In genomic region chr6:132937466-132937906, GRCh38 we compare ENCODE assay signal across 9 cellular contexts.
DNase-seq lines count a peak whose midpoint lies in the region; ATAC-seq and TF ChIP-seq lines count a peak whose summit lies in the region.
"Had no signal": no experiment of that assay in that cellular context is flagged by ENCODE, and none has a peak within 500 bp of the region (broad histone marks: within the 10 kb centered on the region; RNA-seq: fewer than 3 reads in every experiment).

No MANE protein-coding gene starts in this region.

- no peak overlapping the region for H3K27ac Mint-ChIP-seq in activated naive CD8-positive, alpha-beta T cell treated with anti-CD3 and anti-CD28 coated beads for 36 hours
- H3K27ac Mint-ChIP-seq: dendritic cell treated with granulocyte-macrophage colony-stimulating factor and Interleukin-4, amounts not matched to agents 40 ng/mL and 50 ng/mL, for 4 days had no signal

- TF ChIP-seq CTCF in AG04450 (IDR thresholded peaks at IDR 0.05; ENCODE audit: low read depth, low read length) = peak; percentile 76

- H3K4me3 ChIP-seq in AG04450 (ENCODE audit: low read depth, low read length) = no peak overlapping the region

- peaks cover 3% of the 10 kb centered on the region for H3K9me3 Mint-ChIP-seq in activated naive CD8-positive, alpha-beta T cell treated with anti-CD3 and anti-CD28 coated beads for 36 hours
- H3K9me3 Mint-ChIP-seq: dendritic cell treated with granulocyte-macrophage colony-stimulating factor and Interleukin-4, amounts not matched to agents 40 ng/mL and 50 ng/mL, for 4 days had no signal

- H3K4me1 Mint-ChIP-seq in activated naive CD8-positive, alpha-beta T cell treated with anti-CD3 and anti-CD28 coated beads for 36 hours = no peaks in the 10 kb centered on the region

- peak; percentile 67 for ATAC-seq in GM18868 (IDR thresholded peaks at IDR 0.05; ENCODE audit: unreplicated experiment)
- ATAC-seq in GM21619 (IDR thresholded peaks at IDR 0.05; ENCODE audit: unreplicated experiment) = no peak
- no peak for ATAC-seq in GM18861 (IDR thresholded peaks at IDR 0.05; ENCODE audit: unreplicated experiment)

- no peaks in the 10 kb centered on the region for H3K27me3 ChIP-seq in AG04450 (ENCODE audit: control insufficient read depth, insufficient read depth, low read length)

- DNase-seq in AG04450 (ENCODE audit: low read depth, low spot score) (no peak), NCI-H2107 treated with DMSO at 0.1 percent for 48 hours (lab: John Stamatoyannopoulos, UW; ENCODE audit: unreplicated experiment) (peak; percentile 97), iPS-NIHi7 (ENCODE audit: extremely low spot score) (peak; percentile 65), DMS79 (lab: John Stamatoyannopoulos, UW) (no peak)
- DNase-seq in activated naive CD8-positive, alpha-beta T cell treated with anti-CD3 and anti-CD28 coated beads for 36 hours = peak; percentile 9

- POLR2A ChIA-PET in AG04450 (lab: Yijun Ruan, JAX) = no interaction called here

- CTCF ChIA-PET in AG04450 (lab: Charles Lee) = interaction anchor here (0.5 to 1.9 kb wide), 11 partner anchors 11 to 1961 kb away, joined by 3 to 8 read pairs (median 3); no protein-coding TSS in a partner anchor

- H3K27me3 Mint-ChIP-seq in activated naive CD8-positive, alpha-beta T cell treated with anti-CD3 and anti-CD28 coated beads for 36 hours = peaks cover 11% of the 10 kb centered on the region

- H3K27ac ChIP-seq in AG04450 (ENCODE audit: low read depth, low read length) = no peak overlapping the region

- no peak overlapping the region for H3K4me3 Mint-ChIP-seq in activated naive CD8-positive, alpha-beta T cell treated with anti-CD3 and anti-CD28 coated beads for 36 hours
- H3K4me3 Mint-ChIP-seq: dendritic cell treated with granulocyte-macrophage colony-stimulating factor and Interleukin-4, amounts not matched to agents 40 ng/mL and 50 ng/mL, for 4 days had no signal

- H3K36me3 Mint-ChIP-seq in activated naive CD8-positive, alpha-beta T cell treated with anti-CD3 and anti-CD28 coated beads for 36 hours = no peaks in the 10 kb centered on the region

- H3K9me3 ChIP-seq in AG04450 (ENCODE audit: control insufficient read depth, insufficient read depth, low read length) = no peaks in the 10 kb centered on the region

Comparison
In these comparisons a context has a peak if more than half of its experiments do, and no peak if none do; other contexts are left out.
1. DNase-seq: peak in NCI-H2107 treated with DMSO at 0.1 percent for 48 hours (single experiment), activated naive CD8-positive, alpha-beta T cell treated with anti-CD3 and anti-CD28 coated beads for 36 hours (single experiment) and iPS-NIHi7 (single experiment); none in AG04450 (single experiment) and DMS79 (single experiment).